In the genomic region with DNA sequence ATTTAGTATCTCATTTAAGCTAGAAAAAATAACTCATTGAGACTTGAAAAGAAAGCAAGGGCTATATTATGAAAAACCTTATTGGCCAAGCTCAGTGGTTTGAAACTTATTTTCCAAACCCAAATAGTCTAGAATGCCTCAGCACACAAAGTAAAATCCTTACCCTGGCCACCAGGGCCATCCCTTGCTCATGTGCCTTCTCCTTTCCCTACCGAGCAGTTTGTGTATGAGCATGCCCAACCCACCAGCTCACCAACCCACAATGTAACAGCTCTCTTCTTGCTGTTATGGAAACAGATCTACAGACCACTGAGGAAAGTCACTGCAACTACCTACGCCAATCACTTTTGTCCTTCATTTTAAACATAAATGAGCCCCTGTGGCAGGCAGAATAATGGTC, we compare ENCODE assay signal across 29 cellular contexts.
"Had no signal": no experiment of that assay in that cellular context is flagged by ENCODE, and none has a peak within 500 bp of the region (broad histone marks: within the 10 kb centered on the region; RNA-seq: fewer than 3 reads in every experiment).

No MANE protein-coding gene starts in this region.

- H3K27ac Mint-ChIP-seq: activated B cell treated with CpG ODN at 0.5 μM for 24 hours; activated CD8-positive, alpha-beta T cell treated with anti-CD3 and anti-CD28 coated beads for 36 hours; activated naive CD8-positive, alpha-beta T cell; activated naive CD8-positive, alpha-beta T cell treated with anti-CD3 and anti-CD28 coated beads, Interleukin-2, amount 50 U/mL, for 24 hours; activated T-helper 17 cell treated with anti-CD3 and anti-CD28 coated beads, Interleukin-2, amount 50 U/mL, for 72 hours had no signal

- ATAC-seq: activated CD4-positive, CD25-positive, alpha-beta regulatory T cell treated with anti-CD3 and anti-CD28 coated beads, Interleukin-2, amount 50 U/mL, for 24 hours; activated CD8-positive, alpha-beta T cell treated with anti-CD3 and anti-CD28 coated beads for 36 hours; activated naive CD8-positive, alpha-beta T cell treated with anti-CD3 and anti-CD28 coated beads, Interleukin-2, amount 50 U/mL, for 24 hours; activated T-cell treated with anti-CD3 and anti-CD28 coated beads, Interleukin-2, amount 50 U/mL, for 4 hours; activated T-helper 17 cell treated with anti-CD3 and anti-CD28 coated beads, Interleukin-2, amount 50 U/mL, for 72 hours; body of pancreas; esophagus mucosa had no signal

- H3K9me3 Mint-ChIP-seq: activated B cell treated with CpG ODN at 0.5 μM for 24 hours; activated CD8-positive, alpha-beta T cell treated with anti-CD3 and anti-CD28 coated beads for 36 hours; activated naive CD8-positive, alpha-beta T cell treated with anti-CD3 and anti-CD28 coated beads, Interleukin-2, amount 50 U/mL, for 24 hours; activated T-cell treated with anti-CD3 and anti-CD28 coated beads, Interleukin-2, amount 50 U/mL, for 4 hours; activated T-helper 17 cell treated with anti-CD3 and anti-CD28 coated beads, Interleukin-2, amount 50 U/mL, for 72 hours had no signal

- H3K27ac ChIP-seq: adrenal gland, body of pancreas, colonic mucosa, VCaP had no signal

- H3K4me1 Mint-ChIP-seq: activated B cell treated with CpG ODN at 0.5 μM for 24 hours; activated naive CD8-positive, alpha-beta T cell treated with anti-CD3 and anti-CD28 coated beads, Interleukin-2, amount 50 U/mL, for 24 hours; activated T-helper 17 cell treated with anti-CD3 and anti-CD28 coated beads, Interleukin-2, amount 50 U/mL, for 72 hours had no signal

- H3K4me3 ChIP-seq: adrenal gland, body of pancreas, colonic mucosa had no signal

- H3K36me3 ChIP-seq: adrenal gland, colonic mucosa had no signal

- H3K4me1 ChIP-seq: adrenal gland, body of pancreas, colonic mucosa had no signal

- FAIRE-seq: frontal cortex, TTC549 had no signal

- H3K27me3 ChIP-seq: adrenal gland, body of pancreas, colonic mucosa had no signal

- H3K4me3 Mint-ChIP-seq: activated B cell treated with CpG ODN at 0.5 μM for 24 hours; activated CD8-positive, alpha-beta T cell treated with anti-CD3 and anti-CD28 coated beads for 36 hours; activated naive CD8-positive, alpha-beta T cell; activated naive CD8-positive, alpha-beta T cell treated with anti-CD3 and anti-CD28 coated beads, Interleukin-2, amount 50 U/mL, for 24 hours; activated T-cell treated with anti-CD3 and anti-CD28 coated beads, Interleukin-2, amount 50 U/mL, for 4 hours; activated T-helper 17 cell treated with anti-CD3 and anti-CD28 coated beads, Interleukin-2, amount 50 U/mL, for 72 hours had no signal

- H3K27me3 Mint-ChIP-seq: activated B cell treated with CpG ODN at 0.5 μM for 24 hours; activated naive CD8-positive, alpha-beta T cell had no signal

- H3K9me3 ChIP-seq: adrenal gland, body of pancreas, colonic mucosa had no signal

- DNase-seq: activated B cell treated with CpG ODN at 0.5 μM for 24 hours; activated CD4-positive, alpha-beta T cell treated with anti-CD3 and anti-CD28 coated beads for 48 hours; activated CD4-positive, alpha-beta T cell treated with anti-CD3 and anti-CD28 coated beads, Interleukin-2, amount 50 U/mL, for 1 hour; activated CD4-positive, alpha-beta T cell treated with anti-CD3 and anti-CD28 coated beads, Interleukin-2, amount 50 U/mL, for 48 hours; activated CD8-positive, alpha-beta memory T cell treated with anti-CD3 and anti-CD28 coated beads for 24 hours; activated CD8-positive, alpha-beta T cell treated with anti-CD3 and anti-CD28 coated beads for 36 hours; activated effector memory CD4-positive, alpha-beta T cell treated with Interleukin-2 at 50 U/mL for 16 hours; activated gamma-delta T cell treated with Interleukin-2 at 50 U/mL for 16 hours; activated naive CD4-positive, alpha-beta T cell treated with anti-CD3 and anti-CD28 coated beads, Interleukin-2, amount 50 U/mL, for 16 hours; activated naive CD4-positive, alpha-beta T cell treated with Interleukin-2 at 50 U/mL for 16 hours; activated naive CD8-positive, alpha-beta T cell treated with anti-CD3 and anti-CD28 coated beads, Interleukin-2, amount 50 U/mL, for 24 hours; activated T-cell treated with anti-CD3 and anti-CD28 coated beads, Interleukin-2, amount 50 U/mL, for 4 hours; adrenal gland; amygdala; aorta; body of pancreas; caudate nucleus; colonic mucosa; effector CD8-positive, alpha-beta T cell; foreskin fibroblast; head of caudate nucleus; T-helper 2 cell had no signal
